1 cellular context compared by ENCODE assay signal in the genomic region with DNA sequence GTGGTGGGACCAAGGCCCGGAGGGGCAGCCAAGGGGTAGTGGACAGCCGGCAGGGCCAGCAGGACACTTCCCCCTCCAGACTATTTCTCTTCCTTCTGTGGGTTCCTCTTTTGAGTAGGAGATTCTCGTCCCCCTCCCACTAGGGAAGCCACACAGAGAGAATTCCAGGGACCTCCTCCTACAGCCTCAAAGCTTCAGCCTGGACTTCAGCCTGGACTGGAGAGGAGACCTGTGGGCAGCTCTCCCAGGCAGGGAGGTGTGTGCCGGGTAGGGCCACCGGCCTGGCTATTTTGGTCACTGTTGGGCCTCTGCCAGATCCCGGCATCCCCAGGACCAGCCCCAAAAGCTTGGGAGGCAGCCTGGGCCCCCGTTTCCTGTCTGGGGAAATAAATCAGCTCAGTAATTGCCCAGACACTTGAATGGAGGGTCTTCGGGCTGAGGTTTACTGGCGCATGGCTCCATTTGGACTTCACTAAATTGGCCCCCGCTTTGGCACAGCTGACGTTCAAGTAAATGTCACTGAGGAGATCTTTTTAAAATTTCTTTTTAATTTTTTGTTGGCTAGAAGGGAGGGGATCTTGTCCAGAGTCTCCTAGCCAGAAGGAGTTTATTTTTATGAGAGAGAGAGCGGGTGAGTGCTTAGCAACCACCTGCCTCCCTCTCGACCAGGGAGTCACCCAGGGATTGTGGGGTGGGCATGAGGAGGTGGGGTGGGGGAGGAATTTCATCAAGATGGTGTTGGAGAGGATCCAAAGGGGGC.
TF ChIP-seq lines count a peak whose summit lies in the region.

No MANE protein-coding gene starts in this region.

TF ChIP-seq in WTC11, 78 proteins besides CTCF, POLR2A, EP300 and RAD21 (continued from another document):
- TF ChIP-seq, protein P1, sequence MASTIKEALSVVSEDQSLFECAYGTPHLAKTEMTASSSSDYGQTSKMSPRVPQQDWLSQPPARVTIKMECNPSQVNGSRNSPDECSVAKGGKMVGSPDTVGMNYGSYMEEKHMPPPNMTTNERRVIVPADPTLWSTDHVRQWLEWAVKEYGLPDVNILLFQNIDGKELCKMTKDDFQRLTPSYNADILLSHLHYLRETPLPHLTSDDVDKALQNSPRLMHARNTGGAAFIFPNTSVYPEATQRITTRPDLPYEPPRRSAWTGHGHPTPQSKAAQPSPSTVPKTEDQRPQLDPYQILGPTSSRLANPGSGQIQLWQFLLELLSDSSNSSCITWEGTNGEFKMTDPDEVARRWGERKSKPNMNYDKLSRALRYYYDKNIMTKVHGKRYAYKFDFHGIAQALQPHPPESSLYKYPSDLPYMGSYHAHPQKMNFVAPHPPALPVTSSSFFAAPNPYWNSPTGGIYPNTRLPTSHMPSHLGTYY (CRISPR knock-in tag; IDR thresholded peaks at IDR 0.05), result no peak
- no peak for TF ChIP-seq NFYB (CRISPR knock-in tag; conservative IDR thresholded peaks at IDR 0.05; ENCODE audit: low read depth)
